ENCODE assay signal across 21 cellular contexts in the genomic region with DNA sequence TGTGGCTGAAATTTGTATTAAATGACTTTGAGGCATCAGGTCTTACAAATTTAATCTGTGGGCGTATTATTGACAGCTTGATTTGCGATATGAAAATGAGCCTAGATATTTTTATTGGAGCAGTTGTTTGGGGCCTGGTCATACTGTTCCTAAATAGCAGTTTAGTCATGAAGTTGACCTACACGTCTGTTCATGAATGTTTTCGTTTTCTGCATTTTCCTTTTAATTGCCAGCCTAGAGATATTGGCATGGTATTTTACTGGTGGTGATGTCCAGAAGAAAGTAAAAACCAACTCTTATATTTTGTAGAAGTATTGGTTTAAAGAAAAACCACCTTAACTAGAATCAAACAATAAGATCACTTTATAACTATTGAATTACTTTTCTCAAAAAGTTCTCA. TPM values are rescaled to one million over a fixed set of nuclear protein-coding genes. Genes with fewer than 3 reads are reported as not detected.
A peak's percentile ranks its signal among the peaks of the same experiment; 100 is the strongest.
DNase-seq lines count a peak whose midpoint lies in the region; ATAC-seq and TF ChIP-seq lines count a peak whose summit lies in the region.
"Had no signal": no experiment of that assay in that cellular context is flagged by ENCODE, and none has a peak within 500 bp of the region (broad histone marks: within the 10 kb centered on the region; RNA-seq: fewer than 3 reads in every experiment).

No MANE protein-coding gene starts in this region.

- H3K27ac Mint-ChIP-seq in endodermal cell: no peak overlapping the region
- H3K27ac Mint-ChIP-seq: activated B cell treated with CpG ODN at 0.5 μM for 24 hours; stimulated activated naive CD8-positive, alpha-beta T cell treated with anti-CD3 and anti-CD28 coated beads, Interleukin-15, amount 100 ng/mL, for 72 hours; T-helper 1 cell treated with Interleukin-12 subunit alpha and Interleukin-12 subunit beta and Interleukin-4 antibody, amounts not matched to agents 30 μg/mL and 1 μg/mL, for 36 hours had no signal

- H3K4me1 Mint-ChIP-seq in endodermal cell: peaks cover 12% of the 10 kb centered on the region

- POLR2A ChIA-PET in PC-9 (lab: Charles Lee; ENCODE audit: unreplicated experiment): no interaction called here

- H3K4me3 Mint-ChIP-seq in endodermal cell: no peak overlapping the region
- H3K4me3 Mint-ChIP-seq: activated B cell treated with CpG ODN at 0.5 μM for 24 hours; stimulated activated naive CD8-positive, alpha-beta T cell treated with anti-CD3 and anti-CD28 coated beads, Interleukin-15, amount 100 ng/mL, for 72 hours; T-helper 1 cell treated with Interleukin-12 subunit alpha and Interleukin-12 subunit beta and Interleukin-4 antibody, amounts not matched to agents 30 μg/mL and 1 μg/mL, for 36 hours had no signal

- DNase-seq in GM23248 (no peak), SK-N-MC (ENCODE audit: low read depth, low spot score) (no peak), endodermal cell (no peak), PC-9 (no peak)
- no peak for DNase-seq in NK-92 treated with Interleukin-12 subunit alpha and Interleukin-12 subunit beta, amount 100 ng/mL, for 24 hours (lab: John Stamatoyannopoulos, UW)
- DNase-seq: activated B cell treated with CpG ODN at 0.5 μM for 24 hours; AML-193; amniotic stem cell; Caco-2; left cardiac atrium; NCI-H1105; NCI-H2081 treated with DMSO at 0.1 percent for 48 hours; NCI-H524; ovary; Right ventricle myocardium superior; stimulated activated CD4-positive, alpha-beta T cell treated with anti-CD3 and anti-CD28 coated beads, Interleukin-2, amount 100 ng/mL, for 24 hours; stimulated activated naive CD8-positive, alpha-beta T cell treated with anti-CD3 and anti-CD28 coated beads, Interleukin-15, amount 100 ng/mL, for 72 hours had no signal

- H3K4me3 ChIP-seq in GM23248 (no peak overlapping the region), SK-N-MC (peak overlapping the region; percentile 83), endodermal cell (ENCODE audit: low read length) (peak overlapping the region; percentile 94), neuron (ENCODE audit: low read length) (peak overlapping the region; percentile 99), PC-9 (no peak overlapping the region)

- H3K9me3 ChIP-seq in GM23248 (ENCODE audit: low read depth): no peaks in the 10 kb centered on the region
- peaks cover 3% of the 10 kb centered on the region; the same call in 1 of the 2 replicates for H3K9me3 ChIP-seq in SK-N-MC (ENCODE audit: low read depth, low read length)
- peaks cover 5% of the 10 kb centered on the region for H3K9me3 ChIP-seq in endodermal cell (ENCODE audit: control insufficient read depth, low read length)
- H3K9me3 ChIP-seq in neuron (ENCODE audit: low read length): peaks cover 4% of the 10 kb centered on the region
- H3K9me3 ChIP-seq in PC-9 (ENCODE audit: insufficient read depth, low read depth): no peaks in the 10 kb centered on the region
- H3K9me3 ChIP-seq: Caco-2, ovary had no signal

- H3K4me1 ChIP-seq in GM23248 (ENCODE audit: insufficient read depth): peaks cover 22% of the 10 kb centered on the region
- H3K4me1 ChIP-seq in endodermal cell (ENCODE audit: control insufficient read depth, insufficient read depth, low read length): no peaks in the 10 kb centered on the region
- peaks cover 14% of the 10 kb centered on the region for H3K4me1 ChIP-seq in neuron (ENCODE audit: insufficient read depth, low read length)
- peaks cover 8% of the 10 kb centered on the region; the same call in 1 of the 2 replicates for H3K4me1 ChIP-seq in PC-9 (replicated peaks; ENCODE audit: insufficient read depth)
- H3K4me1 ChIP-seq: Caco-2 had no signal

- H3K4me2 ChIP-seq in GM23248 (ENCODE audit: unreplicated experiment): peak overlapping the region; percentile 99
- no peak overlapping the region for H3K4me2 ChIP-seq in PC-9

- H4K20me1 ChIP-seq in GM23248 (ENCODE audit: insufficient read depth) (no peaks in the 10 kb centered on the region), PC-9 (ENCODE audit: insufficient read depth) (no peaks in the 10 kb centered on the region)

- intact Hi-C loops in PC-9 (cut with micrococcal nuclease; ENCODE audit: unreplicated experiment): loop anchor here (10.0 kb wide), 1 partner anchor 60 kb away; no protein-coding TSS in a partner anchor

- H3K36me3 ChIP-seq in GM23248 (ENCODE audit: low read depth) (no peaks in the 10 kb centered on the region), SK-N-MC (ENCODE audit: insufficient read depth, low read length) (peaks cover 11% of the 10 kb centered on the region; the same call in 1 of the 2 replicates), endodermal cell (ENCODE audit: control insufficient read depth, insufficient read depth, low read length) (no peaks in the 10 kb centered on the region), neuron (ENCODE audit: insufficient read depth, low read length) (no peaks in the 10 kb centered on the region), PC-9 (ENCODE audit: low read depth) (no peaks in the 10 kb centered on the region)
- H3K36me3 ChIP-seq: ovary had no signal

- H3K36me3 Mint-ChIP-seq in endodermal cell (ENCODE audit: low read depth): no peaks in the 10 kb centered on the region

- H3F3A ChIP-seq in GM23248 (ENCODE audit: insufficient read depth): peaks cover 19% of the 10 kb centered on the region
- H3F3A ChIP-seq in PC-9 (ENCODE audit: insufficient read depth, low read depth): peaks cover 4% of the 10 kb centered on the region; the same call in 1 of the 2 replicates

- CTCF ChIA-PET in PC-9 (lab: Charles Lee): no interaction called here

- H3K27me3 Mint-ChIP-seq in endodermal cell (ENCODE audit: insufficient read depth): peaks cover 25% of the 10 kb centered on the region

- H2AFZ ChIP-seq in GM23248: no peak overlapping the region
- no peak overlapping the region for H2AFZ ChIP-seq in neuron (ENCODE audit: low read depth, low read length)
- no peak overlapping the region for H2AFZ ChIP-seq in PC-9

- 47 to 54% methylated on average over 4 of the region's 4 CpGs for WGBS in GM23248 (ENCODE audit: low coverage in 1 of 2, low lambda C conversion rate in 2 of 2, missing lambda C conversion rate in 2 of 2), 2 experiments
- 88 to 89% methylated on average over 3 to 4 of the region's 4 CpGs for WGBS in endodermal cell (ENCODE audit: insufficient coverage in 1 of 2, insufficient read length in 1 of 2), 2 experiments

- no peak for ATAC-seq in GM21381 (IDR thresholded peaks at IDR 0.05; ENCODE audit: unreplicated experiment)
- ATAC-seq: HCT116; left cardiac atrium; stimulated activated naive CD8-positive, alpha-beta T cell treated with anti-CD3 and anti-CD28 coated beads, Interleukin-15, amount 100 ng/mL, for 72 hours had no signal

- H3K27me3 ChIP-seq in GM23248 (replicated peaks; ENCODE audit: insufficient read depth) (no peaks in the 10 kb centered on the region), endodermal cell (ENCODE audit: control insufficient read depth, insufficient read depth, low read length, poor library complexity, severe bottlenecking) (no peaks in the 10 kb centered on the region), neuron (ENCODE audit: insufficient read depth, low read length) (no peaks in the 10 kb centered on the region), PC-9 (ENCODE audit: insufficient read depth, low read depth) (no peaks in the 10 kb centered on the region)
- H3K27me3 ChIP-seq: ovary had no signal

- no TSS peak for BruUV-seq in PC-9 (replicated peaks; lab: Mats Ljungman, UMichigan)

- H3K79me2 ChIP-seq in GM23248 (ENCODE audit: insufficient read depth): peaks cover 60% of the 10 kb centered on the region
- H3K79me2 ChIP-seq in PC-9 (ENCODE audit: low read depth): no peaks in the 10 kb centered on the region

- in situ Hi-C loops in GM23248 (cut with MboI): no loop called here

- H3K9me3 Mint-ChIP-seq in endodermal cell: peaks cover 2% of the 10 kb centered on the region
- H3K9me3 Mint-ChIP-seq: activated B cell treated with CpG ODN at 0.5 μM for 24 hours; stimulated activated naive CD8-positive, alpha-beta T cell treated with anti-CD3 and anti-CD28 coated beads, Interleukin-15, amount 100 ng/mL, for 72 hours; T-helper 1 cell treated with Interleukin-12 subunit alpha and Interleukin-12 subunit beta and Interleukin-4 antibody, amounts not matched to agents 30 μg/mL and 1 μg/mL, for 36 hours had no signal

- H3K9me2 ChIP-seq in GM23248 (ENCODE audit: insufficient read depth) (no peaks in the 10 kb centered on the region), PC-9 (ENCODE audit: insufficient read depth) (no peaks in the 10 kb centered on the region)

- no peak overlapping the region for H3K9ac ChIP-seq in GM23248
- no peak overlapping the region for H3K9ac ChIP-seq in SK-N-MC (ENCODE audit: insufficient read length)
- H3K9ac ChIP-seq in endodermal cell (ENCODE audit: extremely low read depth, low read length, poor library complexity, severe bottlenecking): no peak overlapping the region

- H3K27ac ChIP-seq in GM23248 (no peak overlapping the region), SK-N-MC (no peak overlapping the region), endodermal cell (ENCODE audit: low read depth, low read length) (no peak overlapping the region), PC-9 (no peak overlapping the region)
- H3K27ac ChIP-seq: ovary had no signal

- TF ChIP-seq CTCF in endodermal cell (conservative IDR thresholded peaks at IDR 0.05) (no peak), PC-9 (conservative IDR thresholded peaks at IDR 0.05) (no peak)

RNA-seq across cellular contexts. Expression of a gene that starts 1.8 kb away (rescaled TPM):
- total RNA-seq in GM23248 (2014; rRNA removed; shearing (Covaris generic)): 17.9 and 35.8 TPM in 2 replicates
- 14.8 and 15.0 TPM in 2 replicates for polyA plus RNA-seq in GM23248 (2016; fragmentation: Nextera tagmentation; extraction: Ambion mirVana)
- total RNA-seq in endodermal cell (10 to 100 TPM; 25.0 to 31.4 TPM), PC-9 (2021) (1.8 and 2.4 TPM in 2 replicates)
- 39.1 TPM for polyA plus RNA-seq in endodermal cell (2013, experiment 1 of 2)
- 38.7 TPM for polyA plus RNA-seq in endodermal cell (2013, experiment 2 of 2)
- total RNA-seq: activated B cell treated with CpG ODN at 0.5 μM for 24 hours had no signal

Comparison
In these comparisons a context has a peak if more than half of its experiments do, and no peak if none do; other contexts are left out.
1. H3K4me3 ChIP-seq: peak in SK-N-MC (single experiment), endodermal cell (single experiment) and neuron (single experiment); none in GM23248 (single experiment) and PC-9 (single experiment).